Comparison of ENCODE assay signal across 1 cellular context in the genomic region with DNA sequence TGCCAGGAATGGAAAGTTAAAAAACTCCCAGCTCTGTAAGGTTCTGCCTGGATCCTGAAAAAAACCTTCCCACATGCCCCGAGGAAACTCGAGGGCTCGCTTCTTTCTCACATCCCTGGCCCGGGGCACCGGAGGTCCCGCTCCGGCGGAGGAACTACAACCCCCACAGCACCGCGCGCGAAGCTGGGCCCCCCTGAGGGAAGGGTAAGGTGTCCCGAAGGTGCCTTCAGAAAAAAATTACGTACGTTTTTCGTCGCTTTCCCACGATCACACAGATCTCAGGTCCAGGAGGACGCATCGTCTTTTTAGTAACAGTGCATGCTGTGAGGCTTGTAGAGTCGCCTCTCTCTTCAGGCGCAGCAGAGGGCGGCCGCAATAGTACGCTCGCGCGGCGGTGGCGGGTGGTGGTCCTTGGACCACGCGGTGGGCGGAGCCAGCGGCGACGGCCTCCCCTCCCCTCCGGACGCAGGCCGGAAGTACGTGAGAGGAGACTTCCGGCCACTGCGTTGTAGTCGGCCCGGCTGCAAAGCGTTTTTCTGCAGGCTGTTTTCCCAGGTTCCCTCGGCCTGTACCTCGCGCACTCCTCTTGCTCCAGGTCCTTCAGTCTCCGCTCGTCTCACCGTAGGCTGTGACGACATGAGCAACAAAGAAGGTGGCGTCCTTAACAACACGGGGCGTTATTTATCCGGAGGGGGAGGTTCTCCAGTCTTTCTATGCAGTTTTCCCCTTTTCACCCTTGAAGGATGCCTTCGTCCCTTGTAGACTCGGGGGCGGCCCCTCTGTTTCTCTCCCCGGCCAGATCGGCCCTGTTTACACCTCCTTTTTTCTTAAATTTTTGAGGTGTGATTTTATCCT.
A peak's percentile ranks its signal among the peaks of the same experiment; 100 is the strongest.
TF ChIP-seq lines count a peak whose summit lies in the region.

A gene with protein sequence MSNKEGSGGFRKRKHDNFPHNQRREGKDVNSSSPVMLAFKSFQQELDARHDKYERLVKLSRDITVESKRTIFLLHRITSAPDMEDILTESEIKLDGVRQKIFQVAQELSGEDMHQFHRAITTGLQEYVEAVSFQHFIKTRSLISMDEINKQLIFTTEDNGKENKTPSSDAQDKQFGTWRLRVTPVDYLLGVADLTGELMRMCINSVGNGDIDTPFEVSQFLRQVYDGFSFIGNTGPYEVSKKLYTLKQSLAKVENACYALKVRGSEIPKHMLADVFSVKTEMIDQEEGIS (plus strand): TSS at position 495 of the 855 bp plus-strand sequence. CDS start 142 bp downstream, at position 637.

TF ChIP-seq in HEK293, 187 proteins besides CTCF, POLR2A, EP300 and RAD21 (continued from another document and continues in another):
- TF ChIP-seq, protein P1, sequence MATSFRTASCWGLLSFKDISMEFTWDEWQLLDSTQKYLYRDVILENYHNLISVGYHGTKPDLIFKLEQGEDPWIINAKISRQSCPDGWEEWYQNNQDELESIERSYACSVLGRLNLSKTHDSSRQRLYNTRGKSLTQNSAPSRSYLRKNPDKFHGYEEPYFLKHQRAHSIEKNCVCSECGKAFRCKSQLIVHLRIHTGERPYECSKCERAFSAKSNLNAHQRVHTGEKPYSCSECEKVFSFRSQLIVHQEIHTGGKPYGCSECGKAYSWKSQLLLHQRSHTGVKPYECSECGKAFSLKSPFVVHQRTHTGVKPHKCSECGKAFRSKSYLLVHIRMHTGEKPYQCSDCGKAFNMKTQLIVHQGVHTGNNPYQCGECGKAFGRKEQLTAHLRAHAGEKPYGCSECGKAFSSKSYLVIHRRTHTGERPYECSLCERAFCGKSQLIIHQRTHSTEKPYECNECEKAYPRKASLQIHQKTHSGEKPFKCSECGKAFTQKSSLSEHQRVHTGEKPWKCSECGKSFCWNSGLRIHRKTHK (tag by site-specific recombination; IDR thresholded peaks at IDR 0.05): no peak
- TF ChIP-seq ZNF404 (tag by site-specific recombination; IDR thresholded peaks at IDR 0.05) (no peak), ZNF350 (tag by site-specific recombination; IDR thresholded peaks at IDR 0.05) (no peak), ZNF391 (tag by site-specific recombination; IDR thresholded peaks at IDR 0.05; ENCODE audit: borderline replicate concordance, low read depth) (peak; percentile 94; the same call in 1 of the 2 replicates), ZNF768 (tag by site-specific recombination; IDR thresholded peaks at IDR 0.05) (0 out of 2 replicates have a peak, but pooled peaks have one; percentile 8), ZNF2 (tag by site-specific recombination; IDR thresholded peaks at IDR 0.05) (peak; percentile 88), ZFP3 (tag by site-specific recombination; IDR thresholded peaks at IDR 0.05; ENCODE audit: low read depth) (no peak), ZNF544 (tag by site-specific recombination; IDR thresholded peaks at IDR 0.05) (no peak), REPIN1 (tag by site-specific recombination; IDR thresholded peaks at IDR 0.05; ENCODE audit: low read depth) (0 out of 2 replicates have a peak, but pooled peaks have one; percentile 6), GLIS2 (tag by site-specific recombination; IDR thresholded peaks at IDR 0.05) (peak; percentile 99), KLF8 (tag by site-specific recombination; IDR thresholded peaks at IDR 0.05) (peak; percentile 94), MZF1 (tag by site-specific recombination; IDR thresholded peaks at IDR 0.05; ENCODE audit: borderline replicate concordance) (no peak), HOXA7 (CRISPR knock-in tag; IDR thresholded peaks at IDR 0.05; ENCODE audit: borderline replicate concordance) (no peak), FEZF1 (tag by site-specific recombination; IDR thresholded peaks at IDR 0.05) (peak; percentile 4; the same call in 1 of the 2 replicates), ZNF114 (tag by site-specific recombination; IDR thresholded peaks at IDR 0.05) (no peak), ZNF16 (tag by site-specific recombination; IDR thresholded peaks at IDR 0.05; ENCODE audit: low read depth) (no peak), ZNF670 (tag by site-specific recombination; IDR thresholded peaks at IDR 0.05; ENCODE audit: low read depth) (no peak), SALL2 (tag by site-specific recombination; IDR thresholded peaks at IDR 0.05; ENCODE audit: borderline replicate concordance) (no peak), ZNF169 (tag by site-specific recombination; IDR thresholded peaks at IDR 0.05) (no peak), ZNF112 (tag by site-specific recombination; IDR thresholded peaks at IDR 0.05) (no peak), ZNF133 (tag by site-specific recombination; IDR thresholded peaks at IDR 0.05) (no peak), KLF10 (tag by site-specific recombination; IDR thresholded peaks at IDR 0.05) (peak; percentile 87), GLI2 (tag by site-specific recombination; IDR thresholded peaks at IDR 0.05; ENCODE audit: borderline replicate concordance, low read depth) (no peak), EGR2 (tag by site-specific recombination; IDR thresholded peaks at IDR 0.05; ENCODE audit: low read depth) (peak; percentile 60; the same call in 1 of the 2 replicates), ZNF223 (tag by site-specific recombination; IDR thresholded peaks at IDR 0.05) (no peak), TRIM28 (IDR thresholded peaks at IDR 0.05; ENCODE audit: borderline replicate concordance, low read length) (no peak), ZNF792 (tag by site-specific recombination; IDR thresholded peaks at IDR 0.05) (no peak), PRDM1 (tag by site-specific recombination; IDR thresholded peaks at IDR 0.05) (peak; percentile 5; the same call in 1 of the 2 replicates), ZNF600 (tag by site-specific recombination; IDR thresholded peaks at IDR 0.05) (peak; percentile 62; the same call in 1 of the 2 replicates), ZNF677 (tag by site-specific recombination; IDR thresholded peaks at IDR 0.05) (no peak), ZNF394 (tag by site-specific recombination; IDR thresholded peaks at IDR 0.05; ENCODE audit: borderline replicate concordance) (peak; percentile 83), BCL11A (tag by site-specific recombination; IDR thresholded peaks at IDR 0.05; ENCODE audit: low read depth) (peak; percentile 52; the same call in 1 of the 2 replicates), ZNF10 (tag by site-specific recombination; IDR thresholded peaks at IDR 0.05) (0 out of 2 replicates have a peak, but pooled peaks have one; percentile 76), BCL11B (tag by site-specific recombination; IDR thresholded peaks at IDR 0.05; ENCODE audit: low read depth) (peak; percentile 71; the same call in 1 of the 2 replicates), GLIS1 (tag by site-specific recombination; IDR thresholded peaks at IDR 0.05) (peak; percentile 95), ZFP37 (tag by site-specific recombination; IDR thresholded peaks at IDR 0.05) (no peak), ZNF416 (tag by site-specific recombination; IDR thresholded peaks at IDR 0.05) (no peak), ZNF837 (tag by site-specific recombination; IDR thresholded peaks at IDR 0.05) (no peak), ZNF561 (tag by site-specific recombination; IDR thresholded peaks at IDR 0.05; ENCODE audit: borderline replicate concordance) (peak; percentile 64), ZNF701 (tag by site-specific recombination; IDR thresholded peaks at IDR 0.05) (no peak)
- TF ChIP-seq, protein P2, sequence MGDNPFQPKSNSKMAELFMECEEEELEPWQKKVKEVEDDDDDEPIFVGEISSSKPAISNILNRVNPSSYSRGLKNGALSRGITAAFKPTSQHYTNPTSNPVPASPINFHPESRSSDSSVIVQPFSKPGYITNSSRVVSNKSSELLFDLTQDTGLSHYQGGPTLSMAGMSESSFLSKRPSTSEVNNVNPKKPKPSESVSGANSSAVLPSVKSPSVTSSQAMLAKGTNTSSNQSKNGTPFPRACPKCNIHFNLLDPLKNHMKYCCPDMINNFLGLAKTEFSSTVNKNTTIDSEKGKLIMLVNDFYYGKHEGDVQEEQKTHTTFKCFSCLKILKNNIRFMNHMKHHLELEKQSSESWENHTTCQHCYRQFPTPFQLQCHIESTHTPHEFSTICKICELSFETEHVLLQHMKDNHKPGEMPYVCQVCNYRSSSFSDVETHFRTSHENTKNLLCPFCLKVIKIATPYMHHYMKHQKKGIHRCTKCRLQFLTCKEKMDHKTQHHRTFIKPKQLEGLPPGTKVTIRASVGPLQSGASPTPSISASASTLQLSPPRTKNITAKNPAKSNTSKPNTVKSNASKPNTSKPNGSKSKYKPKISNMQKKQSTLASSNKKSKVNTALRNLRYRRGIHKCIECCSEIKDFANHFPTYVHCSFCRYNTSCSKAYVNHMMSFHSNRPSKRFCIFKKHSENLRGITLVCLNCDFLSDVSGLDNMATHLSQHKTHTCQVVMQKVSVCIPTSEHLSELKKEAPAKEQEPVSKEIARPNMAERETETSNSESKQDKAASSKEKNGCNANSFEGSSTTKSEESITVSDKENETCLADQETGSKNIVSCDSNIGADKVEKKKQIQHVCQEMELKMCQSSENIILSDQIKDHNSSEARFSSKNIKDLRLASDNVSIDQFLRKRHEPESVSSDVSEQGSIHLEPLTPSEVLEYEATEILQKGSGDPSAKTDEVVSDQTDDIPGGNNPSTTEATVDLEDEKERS (tag by site-specific recombination; IDR thresholded peaks at IDR 0.05): no peak
- TF ChIP-seq, protein P3, sequence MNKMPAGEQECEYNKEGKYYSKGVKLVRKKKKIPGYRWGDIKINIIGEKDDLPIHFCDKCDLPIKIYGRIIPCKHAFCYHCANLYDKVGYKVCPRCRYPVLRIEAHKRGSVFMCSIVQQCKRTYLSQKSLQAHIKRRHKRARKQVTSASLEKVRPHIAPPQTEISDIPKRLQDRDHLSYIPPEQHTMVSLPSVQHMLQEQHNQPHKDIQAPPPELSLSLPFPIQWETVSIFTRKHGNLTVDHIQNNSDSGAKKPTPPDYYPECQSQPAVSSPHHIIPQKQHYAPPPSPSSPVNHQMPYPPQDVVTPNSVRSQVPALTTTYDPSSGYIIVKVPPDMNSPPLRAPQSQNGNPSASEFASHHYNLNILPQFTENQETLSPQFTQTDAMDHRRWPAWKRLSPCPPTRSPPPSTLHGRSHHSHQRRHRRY (tag by site-specific recombination; IDR thresholded peaks at IDR 0.05): no peak
- TF ChIP-seq, protein P4, sequence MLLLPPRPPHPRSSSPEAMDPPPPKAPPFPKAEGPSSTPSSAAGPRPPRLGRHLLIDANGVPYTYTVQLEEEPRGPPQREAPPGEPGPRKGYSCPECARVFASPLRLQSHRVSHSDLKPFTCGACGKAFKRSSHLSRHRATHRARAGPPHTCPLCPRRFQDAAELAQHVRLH (tag by site-specific recombination; IDR thresholded peaks at IDR 0.05): peak; percentile 89
- TF ChIP-seq, protein P5, sequence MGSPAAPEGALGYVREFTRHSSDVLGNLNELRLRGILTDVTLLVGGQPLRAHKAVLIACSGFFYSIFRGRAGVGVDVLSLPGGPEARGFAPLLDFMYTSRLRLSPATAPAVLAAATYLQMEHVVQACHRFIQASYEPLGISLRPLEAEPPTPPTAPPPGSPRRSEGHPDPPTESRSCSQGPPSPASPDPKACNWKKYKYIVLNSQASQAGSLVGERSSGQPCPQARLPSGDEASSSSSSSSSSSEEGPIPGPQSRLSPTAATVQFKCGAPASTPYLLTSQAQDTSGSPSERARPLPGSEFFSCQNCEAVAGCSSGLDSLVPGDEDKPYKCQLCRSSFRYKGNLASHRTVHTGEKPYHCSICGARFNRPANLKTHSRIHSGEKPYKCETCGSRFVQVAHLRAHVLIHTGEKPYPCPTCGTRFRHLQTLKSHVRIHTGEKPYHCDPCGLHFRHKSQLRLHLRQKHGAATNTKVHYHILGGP (tag by site-specific recombination; IDR thresholded peaks at IDR 0.05): no peak
- TF ChIP-seq, protein P6, sequence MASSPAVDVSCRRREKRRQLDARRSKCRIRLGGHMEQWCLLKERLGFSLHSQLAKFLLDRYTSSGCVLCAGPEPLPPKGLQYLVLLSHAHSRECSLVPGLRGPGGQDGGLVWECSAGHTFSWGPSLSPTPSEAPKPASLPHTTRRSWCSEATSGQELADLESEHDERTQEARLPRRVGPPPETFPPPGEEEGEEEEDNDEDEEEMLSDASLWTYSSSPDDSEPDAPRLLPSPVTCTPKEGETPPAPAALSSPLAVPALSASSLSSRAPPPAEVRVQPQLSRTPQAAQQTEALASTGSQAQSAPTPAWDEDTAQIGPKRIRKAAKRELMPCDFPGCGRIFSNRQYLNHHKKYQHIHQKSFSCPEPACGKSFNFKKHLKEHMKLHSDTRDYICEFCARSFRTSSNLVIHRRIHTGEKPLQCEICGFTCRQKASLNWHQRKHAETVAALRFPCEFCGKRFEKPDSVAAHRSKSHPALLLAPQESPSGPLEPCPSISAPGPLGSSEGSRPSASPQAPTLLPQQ (tag by site-specific recombination; IDR thresholded peaks at IDR 0.05): peak; percentile 93
- TF ChIP-seq, protein P7, sequence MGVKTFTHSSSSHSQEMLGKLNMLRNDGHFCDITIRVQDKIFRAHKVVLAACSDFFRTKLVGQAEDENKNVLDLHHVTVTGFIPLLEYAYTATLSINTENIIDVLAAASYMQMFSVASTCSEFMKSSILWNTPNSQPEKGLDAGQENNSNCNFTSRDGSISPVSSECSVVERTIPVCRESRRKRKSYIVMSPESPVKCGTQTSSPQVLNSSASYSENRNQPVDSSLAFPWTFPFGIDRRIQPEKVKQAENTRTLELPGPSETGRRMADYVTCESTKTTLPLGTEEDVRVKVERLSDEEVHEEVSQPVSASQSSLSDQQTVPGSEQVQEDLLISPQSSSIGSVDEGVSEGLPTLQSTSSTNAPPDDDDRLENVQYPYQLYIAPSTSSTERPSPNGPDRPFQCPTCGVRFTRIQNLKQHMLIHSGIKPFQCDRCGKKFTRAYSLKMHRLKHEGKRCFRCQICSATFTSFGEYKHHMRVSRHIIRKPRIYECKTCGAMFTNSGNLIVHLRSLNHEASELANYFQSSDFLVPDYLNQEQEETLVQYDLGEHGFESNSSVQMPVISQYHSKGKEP (tag by site-specific recombination; IDR thresholded peaks at IDR 0.05): peak; percentile 80; the same call in 1 of the 2 replicates
